Comparison of ENCODE assay signal across 9 cellular contexts in the genomic region with DNA sequence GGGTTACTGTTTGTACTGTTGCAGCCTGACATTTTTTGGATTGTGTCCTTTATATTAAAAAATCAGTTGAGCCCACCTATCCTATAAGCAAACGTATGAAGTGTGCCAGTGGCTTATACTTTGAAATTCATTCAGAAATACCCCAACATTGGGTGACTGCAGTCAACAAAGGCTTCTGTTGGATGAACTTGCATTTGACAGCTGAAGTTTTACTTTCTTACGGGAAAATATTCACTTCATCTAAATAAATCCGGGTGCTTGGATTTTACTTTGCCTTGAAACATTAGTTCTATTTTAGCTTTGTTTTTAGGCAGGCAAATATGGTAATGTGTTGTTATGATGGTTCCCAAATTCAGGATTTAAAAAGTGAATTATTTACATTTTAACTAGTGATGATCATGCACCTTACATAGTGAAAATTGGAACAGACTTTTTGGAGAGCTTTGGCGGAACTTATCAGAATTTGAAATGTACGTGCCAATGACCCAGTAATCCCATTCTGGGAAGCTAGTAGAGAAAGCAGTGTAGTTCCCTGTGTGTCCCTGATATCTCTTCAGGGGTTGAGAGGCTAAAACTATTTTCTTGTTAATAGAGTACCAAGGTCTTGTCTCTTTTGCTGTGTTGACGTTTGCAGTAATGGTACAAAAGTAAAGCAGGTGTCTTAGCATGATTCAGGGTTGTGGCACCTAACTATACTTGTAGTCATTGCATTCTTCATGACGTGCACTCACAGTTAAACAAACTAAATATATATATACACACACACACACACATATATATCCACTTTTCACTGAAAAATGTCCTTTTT. TPM values are rescaled to one million over a fixed set of nuclear protein-coding genes. Genes with fewer than 3 reads are reported as not detected.
DNase-seq lines count a peak whose midpoint lies in the region; ATAC-seq and TF ChIP-seq lines count a peak whose summit lies in the region.
"Had no signal": no experiment of that assay in that cellular context is flagged by ENCODE, and none has a peak within 500 bp of the region (broad histone marks: within the 10 kb centered on the region; RNA-seq: fewer than 3 reads in every experiment).

No MANE protein-coding gene starts in this region.

- H3K27ac ChIP-seq in HEK293 (ENCODE audit: extremely low read depth, low read depth, low read length), result no peak overlapping the region
- peak overlapping the region; percentile 99 for H3K27ac ChIP-seq in VCaP
- H3K27ac ChIP-seq in smooth muscle cell (ENCODE audit: low read depth), result peak overlapping the region; percentile 21

- no peaks in the 10 kb centered on the region for H3K9me3 ChIP-seq in HEK293 (ENCODE audit: control insufficient read depth, insufficient read depth, low read depth, low read length)
- no peaks in the 10 kb centered on the region for H3K9me3 ChIP-seq in smooth muscle cell (replicated peaks; ENCODE audit: low read depth)

- peaks cover 2% of the 10 kb centered on the region for H3K9me3 Mint-ChIP-seq in glutamatergic neuron (ENCODE audit: unreplicated experiment)

- POLR2A ChIA-PET in HEK293 (lab: Yijun Ruan, JAX), result interaction anchor here (0.6 to 1.7 kb wide), 4 partner anchors 9 to 111 kb away, joined by 3 to 15 read pairs (median 5); a partner anchor contains a TSS

- no peak overlapping the region for H2AFZ ChIP-seq in smooth muscle cell (ENCODE audit: low read depth)

- H3K4me3 Mint-ChIP-seq in glutamatergic neuron (ENCODE audit: unreplicated experiment), result peak overlapping the region; percentile 93

- peaks cover 60% of the 10 kb centered on the region for H4K20me1 ChIP-seq in smooth muscle cell (ENCODE audit: low read depth)

- no peaks in the 10 kb centered on the region; a peak in 1 of 3 replicates for H3K36me3 ChIP-seq in HEK293 (ENCODE audit: control insufficient read depth in 2 of 2, insufficient read depth in 1 of 2, low read length in 2 of 2)
- H3K36me3 ChIP-seq in smooth muscle cell (ENCODE audit: low read depth), result no peaks in the 10 kb centered on the region

- no peak for ATAC-seq in HG02970 (IDR thresholded peaks at IDR 0.05; ENCODE audit: low FRiP score, unreplicated experiment)

- no peaks in the 10 kb centered on the region for H3F3A ChIP-seq in smooth muscle cell (ENCODE audit: low read depth)

- H3K4me3 ChIP-seq in HEK293 (ENCODE audit: low read depth, low read length) (peak overlapping the region; percentile 96), smooth muscle cell (peak overlapping the region; percentile 76)

- peaks cover 22% of the 10 kb centered on the region for H3K4me1 Mint-ChIP-seq in glutamatergic neuron (ENCODE audit: low read depth, unreplicated experiment)

- H3K27ac Mint-ChIP-seq in glutamatergic neuron (ENCODE audit: unreplicated experiment), result no peak overlapping the region

- peaks cover 2% of the 10 kb centered on the region for H3K27me3 Mint-ChIP-seq in glutamatergic neuron (ENCODE audit: unreplicated experiment)

- no peaks in the 10 kb centered on the region for H3K36me3 Mint-ChIP-seq in glutamatergic neuron (ENCODE audit: unreplicated experiment)

- no peak overlapping the region for H3K9ac ChIP-seq in smooth muscle cell (ENCODE audit: low read depth)

- CTCF ChIA-PET in HEK293 (lab: Yijun Ruan, JAX), result interaction anchor here (0.7 to 4.9 kb wide), 11 partner anchors 8 to 384 kb away, joined by 3 to 46 read pairs (median 7); no protein-coding TSS in a partner anchor

- 64% methylated on average over 7 of the region's 7 CpGs for WGBS in smooth muscle cell (ENCODE audit: low lambda C conversion rate)

- H3K27me3 ChIP-seq in smooth muscle cell (ENCODE audit: low read depth), result no peaks in the 10 kb centered on the region

- H3K4me1 ChIP-seq in HEK293 (ENCODE audit: control insufficient read depth, insufficient read depth, low read length) (no peaks in the 10 kb centered on the region), smooth muscle cell (ENCODE audit: low read depth) (peaks cover 22% of the 10 kb centered on the region)

- peaks cover 74% of the 10 kb centered on the region for H3K79me2 ChIP-seq in smooth muscle cell (ENCODE audit: low read depth)

- H3K4me2 ChIP-seq in smooth muscle cell, result peak overlapping the region; percentile 98

- DNase-seq in glutamatergic neuron (no peak), smooth muscle cell (lab: John Stamatoyannopoulos, UW; ENCODE audit: unreplicated experiment) (no peak), GF-D8 (lab: John Stamatoyannopoulos, UW) (no peak), SHP77 treated with DMSO at 0.1 percent for 48 hours (lab: John Stamatoyannopoulos, UW) (no peak)
- no peak for DNase-seq in activated CD4-positive, CD25-positive, alpha-beta regulatory T cell treated with anti-CD3 and anti-CD28 coated beads, Interleukin-2, amount 50 U/mL, for 72 hours

- TF ChIP-seq CTCF in HEK293 (tag by site-specific recombination; IDR thresholded peaks at IDR 0.05) (no peak), VCaP (conservative IDR thresholded peaks at IDR 0.05) (no peak), glutamatergic neuron (IDR thresholded peaks at IDR 0.05; ENCODE audit: partially characterized antibody, unreplicated experiment) (no peak), smooth muscle cell (IDR thresholded peaks at IDR 0.05; ENCODE audit: borderline replicate concordance, insufficient read depth, poor library complexity, severe bottlenecking) (no peak)

TF ChIP-seq in HEK293, 187 proteins besides CTCF, POLR2A, EP300 and RAD21 (continues in another document):
- TF ChIP-seq ZNF76 (tag by site-specific recombination; IDR thresholded peaks at IDR 0.05; ENCODE audit: borderline replicate concordance, low read depth), result no peak
- TF ChIP-seq, protein P1, sequence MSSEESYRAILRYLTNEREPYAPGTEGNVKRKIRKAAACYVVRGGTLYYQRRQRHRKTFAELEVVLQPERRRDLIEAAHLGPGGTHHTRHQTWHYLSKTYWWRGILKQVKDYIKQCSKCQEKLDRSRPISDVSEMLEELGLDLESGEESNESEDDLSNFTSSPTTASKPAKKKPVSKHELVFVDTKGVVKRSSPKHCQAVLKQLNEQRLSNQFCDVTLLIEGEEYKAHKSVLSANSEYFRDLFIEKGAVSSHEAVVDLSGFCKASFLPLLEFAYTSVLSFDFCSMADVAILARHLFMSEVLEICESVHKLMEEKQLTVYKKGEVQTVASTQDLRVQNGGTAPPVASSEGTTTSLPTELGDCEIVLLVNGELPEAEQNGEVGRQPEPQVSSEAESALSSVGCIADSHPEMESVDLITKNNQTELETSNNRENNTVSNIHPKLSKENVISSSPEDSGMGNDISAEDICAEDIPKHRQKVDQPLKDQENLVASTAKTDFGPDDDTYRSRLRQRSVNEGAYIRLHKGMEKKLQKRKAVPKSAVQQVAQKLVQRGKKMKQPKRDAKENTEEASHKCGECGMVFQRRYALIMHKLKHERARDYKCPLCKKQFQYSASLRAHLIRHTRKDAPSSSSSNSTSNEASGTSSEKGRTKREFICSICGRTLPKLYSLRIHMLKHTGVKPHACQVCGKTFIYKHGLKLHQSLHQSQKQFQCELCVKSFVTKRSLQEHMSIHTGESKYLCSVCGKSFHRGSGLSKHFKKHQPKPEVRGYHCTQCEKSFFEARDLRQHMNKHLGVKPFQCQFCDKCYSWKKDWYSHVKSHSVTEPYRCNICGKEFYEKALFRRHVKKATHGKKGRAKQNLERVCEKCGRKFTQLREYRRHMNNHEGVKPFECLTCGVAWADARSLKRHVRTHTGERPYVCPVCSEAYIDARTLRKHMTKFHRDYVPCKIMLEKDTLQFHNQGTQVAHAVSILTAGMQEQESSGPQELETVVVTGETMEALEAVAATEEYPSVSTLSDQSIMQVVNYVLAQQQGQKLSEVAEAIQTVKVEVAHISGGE (tag by site-specific recombination; conservative IDR thresholded peaks at IDR 0.05; ENCODE audit: low read depth), result no peak
- TF ChIP-seq ZNF302 (tag by site-specific recombination; IDR thresholded peaks at IDR 0.05; ENCODE audit: low read depth), result no peak
- TF ChIP-seq, protein P2, sequence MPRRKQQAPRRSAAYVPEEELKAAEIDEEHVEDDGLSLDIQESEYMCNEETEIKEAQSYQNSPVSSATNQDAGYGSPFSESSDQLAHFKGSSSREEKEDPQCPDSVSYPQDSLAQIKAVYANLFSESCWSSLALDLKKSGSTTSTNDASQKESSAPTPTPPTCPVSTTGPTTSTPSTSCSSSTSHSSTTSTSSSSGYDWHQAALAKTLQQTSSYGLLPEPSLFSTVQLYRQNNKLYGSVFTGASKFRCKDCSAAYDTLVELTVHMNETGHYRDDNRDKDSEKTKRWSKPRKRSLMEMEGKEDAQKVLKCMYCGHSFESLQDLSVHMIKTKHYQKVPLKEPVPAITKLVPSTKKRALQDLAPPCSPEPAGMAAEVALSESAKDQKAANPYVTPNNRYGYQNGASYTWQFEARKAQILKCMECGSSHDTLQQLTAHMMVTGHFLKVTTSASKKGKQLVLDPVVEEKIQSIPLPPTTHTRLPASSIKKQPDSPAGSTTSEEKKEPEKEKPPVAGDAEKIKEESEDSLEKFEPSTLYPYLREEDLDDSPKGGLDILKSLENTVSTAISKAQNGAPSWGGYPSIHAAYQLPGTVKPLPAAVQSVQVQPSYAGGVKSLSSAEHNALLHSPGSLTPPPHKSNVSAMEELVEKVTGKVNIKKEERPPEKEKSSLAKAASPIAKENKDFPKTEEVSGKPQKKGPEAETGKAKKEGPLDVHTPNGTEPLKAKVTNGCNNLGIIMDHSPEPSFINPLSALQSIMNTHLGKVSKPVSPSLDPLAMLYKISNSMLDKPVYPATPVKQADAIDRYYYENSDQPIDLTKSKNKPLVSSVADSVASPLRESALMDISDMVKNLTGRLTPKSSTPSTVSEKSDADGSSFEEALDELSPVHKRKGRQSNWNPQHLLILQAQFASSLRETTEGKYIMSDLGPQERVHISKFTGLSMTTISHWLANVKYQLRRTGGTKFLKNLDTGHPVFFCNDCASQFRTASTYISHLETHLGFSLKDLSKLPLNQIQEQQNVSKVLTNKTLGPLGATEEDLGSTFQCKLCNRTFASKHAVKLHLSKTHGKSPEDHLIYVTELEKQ (tag by site-specific recombination; IDR thresholded peaks at IDR 0.05; ENCODE audit: borderline replicate concordance), result no peak
- peak; percentile 11; the same call in 1 of the 2 replicates for TF ChIP-seq ZNF629 (tag by site-specific recombination; IDR thresholded peaks at IDR 0.05)
- TF ChIP-seq ZNF426 (tag by site-specific recombination; IDR thresholded peaks at IDR 0.05), result no peak
- TF ChIP-seq, protein P3, sequence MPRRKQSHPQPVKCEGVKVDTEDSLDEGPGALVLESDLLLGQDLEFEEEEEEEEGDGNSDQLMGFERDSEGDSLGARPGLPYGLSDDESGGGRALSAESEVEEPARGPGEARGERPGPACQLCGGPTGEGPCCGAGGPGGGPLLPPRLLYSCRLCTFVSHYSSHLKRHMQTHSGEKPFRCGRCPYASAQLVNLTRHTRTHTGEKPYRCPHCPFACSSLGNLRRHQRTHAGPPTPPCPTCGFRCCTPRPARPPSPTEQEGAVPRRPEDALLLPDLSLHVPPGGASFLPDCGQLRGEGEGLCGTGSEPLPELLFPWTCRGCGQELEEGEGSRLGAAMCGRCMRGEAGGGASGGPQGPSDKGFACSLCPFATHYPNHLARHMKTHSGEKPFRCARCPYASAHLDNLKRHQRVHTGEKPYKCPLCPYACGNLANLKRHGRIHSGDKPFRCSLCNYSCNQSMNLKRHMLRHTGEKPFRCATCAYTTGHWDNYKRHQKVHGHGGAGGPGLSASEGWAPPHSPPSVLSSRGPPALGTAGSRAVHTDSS (tag by site-specific recombination; IDR thresholded peaks at IDR 0.05), result no peak

RNA-seq across cellular contexts. Expression of a gene that starts 21.9 kb away (rescaled TPM):
- total RNA-seq in glutamatergic neuron (ENCODE audit: unreplicated experiment), result 43.3 TPM
- 12.1 and 14.7 TPM in 2 replicates for total RNA-seq in smooth muscle cell
- 15.8 and 17.3 TPM in 2 replicates for polyA plus RNA-seq in smooth muscle cell

RNA-seq across cellular contexts. Expression of a gene that starts 51.1 kb away (rescaled TPM):
- total RNA-seq in glutamatergic neuron (ENCODE audit: unreplicated experiment), result 0.98 TPM
- not detected in 2 replicates for total RNA-seq in smooth muscle cell
- polyA plus RNA-seq in smooth muscle cell, result 0.12 TPM in 1 of 2 replicates, not detected in the other
- total RNA-seq: myocyte had no signal
